Comparison of ENCODE assay signal across 25 cellular contexts in genomic region chr4:98645527-98645926, GRCh38. TPM values are rescaled to one million over a fixed set of nuclear protein-coding genes. Genes with fewer than 3 reads are reported as not detected.
DNase-seq lines count a peak whose midpoint lies in the region; ATAC-seq and TF ChIP-seq lines count a peak whose summit lies in the region.
"Had no signal": no experiment of that assay in that cellular context is flagged by ENCODE, and none has a peak within 500 bp of the region (broad histone marks: within the 10 kb centered on the region; RNA-seq: fewer than 3 reads in every experiment).

No MANE protein-coding gene starts in this region.

- no peak overlapping the region for H3K4me3 Mint-ChIP-seq in CD4-positive, CD25-positive, alpha-beta regulatory T cell
- H3K4me3 Mint-ChIP-seq in nephron progenitor cell: no peak overlapping the region
- H3K4me3 Mint-ChIP-seq: CD8-positive, alpha-beta T cell had no signal

- WGBS in IMR-90 (ENCODE audit: extremely low coverage in 2 of 2, insufficient read length in 1 of 2), 2 experiments: 97% methylated on average over 3 of the region's 6 CpGs; no CpG with 5 or more reads in 1 of the 2 experiments

- no peak overlapping the region for H3K9ac ChIP-seq in IMR-90 (ENCODE audit: low read depth, low read length)

- TF ChIP-seq CTCF in IMR-90 (conservative IDR thresholded peaks at IDR 0.05; ENCODE audit: low read depth, low read length) (no peak), nephron progenitor cell (IDR thresholded peaks at IDR 0.05) (no peak)

- H3K14ac ChIP-seq in IMR-90 (replicated peaks; ENCODE audit: low read depth, low read length): peak overlapping the region; percentile 44; the same call in 1 of the 2 replicates

- peak overlapping the region; percentile 80; the same call in 1 of the 2 replicates for H2AK5ac ChIP-seq in IMR-90 (ENCODE audit: low read depth, low read length)

- DNase-seq in CD4-positive, CD25-positive, alpha-beta regulatory T cell: no peak
- DNase-seq in IMR-90: no peak
- DNase-seq in nephron progenitor cell: no peak
- DNase-seq in C1 segment of cervical spinal cord (lab: John Stamatoyannopoulos, UW): no peak
- no peak for DNase-seq in midbrain (lab: John Stamatoyannopoulos, UW)
- no peak for DNase-seq in ecto neural progenitor cell (ENCODE audit: low spot score)
- DNase-seq: Caco-2; CD8-positive, alpha-beta T cell; GOT3; HCEC 1CT; Kasumi-1; NCI-H1048; NCI-H1417 treated with DMSO at 0.1 percent for 48 hours; NCI-H1930; NCI-H2107; NCI-H446; NCI-H524 treated with DMSO at 0.1 percent for 48 hours; NCI-H774; NK-92 treated with Interleukin-12 subunit alpha and Interleukin-12 subunit beta, amount 100 ng/mL, for 24 hours; PC-3; Right ventricle myocardium superior had no signal

- peaks cover 35% of the 10 kb centered on the region for H3K4me1 ChIP-seq in CD4-positive, CD25-positive, alpha-beta regulatory T cell (ENCODE audit: control insufficient read depth, insufficient read depth, low read length, poor library complexity, severe bottlenecking)
- peaks cover 17% of the 10 kb centered on the region for H3K4me1 ChIP-seq in IMR-90 (ENCODE audit: control insufficient read depth, insufficient read depth, low read length)

- no peak overlapping the region for H3K56ac ChIP-seq in IMR-90 (ENCODE audit: extremely low read depth, insufficient read depth, low read length)

- no peak for TF ChIP-seq RAD21 in IMR-90 (IDR thresholded peaks at IDR 0.05; ENCODE audit: low read length)

- no peak overlapping the region for H2BK120ac ChIP-seq in IMR-90 (ENCODE audit: low read depth, low read length)

- peaks cover 13% of the 10 kb centered on the region for H3K9me1 ChIP-seq in IMR-90 (ENCODE audit: insufficient read depth, low read length)

- H3K79me1 ChIP-seq in IMR-90 (ENCODE audit: low read depth in 1 of 2, low read length in 2 of 2): peaks cover 26 to 77% of the 10 kb centered on the region in 2 experiments

- H2BK15ac ChIP-seq in IMR-90 (ENCODE audit: low read depth, low read length): no peak overlapping the region; the same call in 2 of the 3 replicates

- no peak overlapping the region for H2BK5ac ChIP-seq in IMR-90 (ENCODE audit: low read depth, low read length, poor library complexity, severe bottlenecking)

- no peaks in the 10 kb centered on the region for H3K27me3 ChIP-seq in CD4-positive, CD25-positive, alpha-beta regulatory T cell (ENCODE audit: control insufficient read depth, insufficient read depth, low read length)
- no peaks in the 10 kb centered on the region for H3K27me3 ChIP-seq in IMR-90 (ENCODE audit: control insufficient read depth, insufficient read depth, low read length)
- H3K27me3 ChIP-seq: SJSA1 had no signal

- H4K8ac ChIP-seq in IMR-90 (ENCODE audit: low read depth in 2 of 2, low read length in 2 of 2): no peak overlapping the region

- H3K4me1 Mint-ChIP-seq in CD4-positive, CD25-positive, alpha-beta regulatory T cell: peaks cover 20 to 92% (median 75%) of the 10 kb centered on the region in 4 donors
- H3K4me1 Mint-ChIP-seq in nephron progenitor cell: peaks cover 30% of the 10 kb centered on the region

- POLR2A ChIA-PET in IMR-90 (lab: Charles Lee; ENCODE audit: unreplicated experiment): no interaction called here

- peaks cover 11% of the 10 kb centered on the region for H3K36me3 Mint-ChIP-seq in CD4-positive, CD25-positive, alpha-beta regulatory T cell
- peaks cover 20% of the 10 kb centered on the region for H3K36me3 Mint-ChIP-seq in nephron progenitor cell (ENCODE audit: low read depth)
- H3K36me3 Mint-ChIP-seq: CD8-positive, alpha-beta T cell had no signal

- no peak overlapping the region for H3K4me2 ChIP-seq in IMR-90 (ENCODE audit: low read depth, low read length)

- no peak for TF ChIP-seq POLR2A in IMR-90 (IDR thresholded peaks at IDR 0.05; ENCODE audit: low read depth, low read length)

- ATAC-seq in CD4-positive, CD25-positive, alpha-beta regulatory T cell (ENCODE audit: low read depth in 2 of 2): no peak
- no peak for ATAC-seq in IMR-90 (ENCODE audit: low read depth)
- no peak for ATAC-seq in HG03095 (IDR thresholded peaks at IDR 0.05; ENCODE audit: unreplicated experiment)
- ATAC-seq: CD8-positive, alpha-beta T cell; PC-3 had no signal

- BruUV-seq in IMR-90 (replicated peaks; lab: Mats Ljungman, UMichigan): no TSS peak

- H3K27ac ChIP-seq in CD4-positive, CD25-positive, alpha-beta regulatory T cell (ENCODE audit: insufficient read depth, low read length, poor library complexity, severe bottlenecking): no peak overlapping the region
- H3K27ac ChIP-seq in IMR-90 (ENCODE audit: insufficient read depth, low read length) (no peak overlapping the region), angular gyrus (ENCODE audit: low read depth, low read length) (peak overlapping the region; percentile 91)
- H3K27ac ChIP-seq: HL-60, SJSA1 had no signal

- H4K20me1 ChIP-seq in IMR-90 (ENCODE audit: insufficient read depth, low read length): peaks cover 18% of the 10 kb centered on the region; the same call in 1 of the 2 replicates

- intact Hi-C loops in IMR-90 (cut with micrococcal nuclease): no loop called here

- no peaks in the 10 kb centered on the region for H3K27me3 Mint-ChIP-seq in CD4-positive, CD25-positive, alpha-beta regulatory T cell
- H3K27me3 Mint-ChIP-seq in nephron progenitor cell (ENCODE audit: low read depth, poor library complexity): peaks cover 3% of the 10 kb centered on the region

- dilution Hi-C loops in IMR-90 (cut with HindIII; ENCODE audit: low sequenced_read_pairs, unreplicated experiment): no loop called here

- H3K9me3 ChIP-seq in CD4-positive, CD25-positive, alpha-beta regulatory T cell (ENCODE audit: control insufficient read depth in 2 of 2, low read length in 2 of 2): no peaks in the 10 kb centered on the region
- H3K9me3 ChIP-seq in IMR-90 (ENCODE audit: control insufficient read depth, insufficient read depth, low read length): peaks cover 2% of the 10 kb centered on the region; the same call in 1 of the 2 replicates
- H3K9me3 ChIP-seq: Caco-2, SJSA1 had no signal

- no peak overlapping the region for H2BK20ac ChIP-seq in IMR-90 (ENCODE audit: low read depth, low read length)

- H3K9me3 Mint-ChIP-seq in CD4-positive, CD25-positive, alpha-beta regulatory T cell: no peaks in the 10 kb centered on the region
- H3K9me3 Mint-ChIP-seq in nephron progenitor cell: peaks cover 20% of the 10 kb centered on the region
- H3K9me3 Mint-ChIP-seq: CD8-positive, alpha-beta T cell had no signal

- no peak overlapping the region for H3K18ac ChIP-seq in IMR-90 (ENCODE audit: low read depth, low read length)

- in situ Hi-C loops in IMR-90 (cut with MboI; ENCODE audit: low sequenced_read_pairs): no loop called here

- no peak overlapping the region for H3K4me3 ChIP-seq in CD4-positive, CD25-positive, alpha-beta regulatory T cell (ENCODE audit: low read depth, low read length)
- no peak overlapping the region for H3K4me3 ChIP-seq in IMR-90 (ENCODE audit: insufficient read depth, low read depth, low read length)
- H3K4me3 ChIP-seq: SJSA1 had no signal

- H4K5ac ChIP-seq in IMR-90 (ENCODE audit: low read depth, low read length): no peak overlapping the region

- H3K23ac ChIP-seq in IMR-90 (ENCODE audit: low read depth, low read length): 0 out of 2 replicates have a peak overlapping the region, but pooled peaks have one; percentile 17

- no peak overlapping the region for H2AK9ac ChIP-seq in IMR-90 (replicated peaks; ENCODE audit: low read depth, low read length, poor library complexity)

- no peak overlapping the region for H4K91ac ChIP-seq in IMR-90 (ENCODE audit: insufficient read depth, low read depth, low read length)

- H3K36me3 ChIP-seq in CD4-positive, CD25-positive, alpha-beta regulatory T cell (ENCODE audit: control insufficient read depth, insufficient read depth, low read length): no peaks in the 10 kb centered on the region
- peaks cover 6% of the 10 kb centered on the region; the same call in 1 of the 2 replicates for H3K36me3 ChIP-seq in IMR-90 (ENCODE audit: control insufficient read depth, insufficient read depth, low read length)
- H3K36me3 ChIP-seq: SJSA1 had no signal

- no peak overlapping the region for H3K4ac ChIP-seq in IMR-90 (ENCODE audit: low read depth, low read length)

- peak overlapping the region in 2 of 3 donors; percentile 28 to 68 for H3K27ac Mint-ChIP-seq in CD4-positive, CD25-positive, alpha-beta regulatory T cell
- peak overlapping the region; percentile 54 for H3K27ac Mint-ChIP-seq in nephron progenitor cell
- H3K27ac Mint-ChIP-seq: CD8-positive, alpha-beta T cell had no signal

- H2AFZ ChIP-seq in IMR-90 (replicated peaks; ENCODE audit: low read length, poor library complexity): no peak overlapping the region

- CTCF ChIA-PET in IMR-90 (lab: Yijun Ruan, JAX): no interaction called here

TF ChIP-seq in IMR-90, 13 proteins besides CTCF, POLR2A, EP300 and RAD21:
- no peak for TF ChIP-seq CHD1 (IDR thresholded peaks at IDR 0.05; ENCODE audit: low read depth, low read length)
- no peak for TF ChIP-seq FOS (IDR thresholded peaks at IDR 0.05; ENCODE audit: low read depth, low read length)
- TF ChIP-seq CEBPB (IDR thresholded peaks at IDR 0.05; ENCODE audit: low read depth, low read length): no peak; the same call in 1 of the 2 replicates
- no peak for TF ChIP-seq MAZ (IDR thresholded peaks at IDR 0.05; ENCODE audit: borderline replicate concordance, low read depth, low read length)
- TF ChIP-seq MAFK (IDR thresholded peaks at IDR 0.05; ENCODE audit: low read depth, low read length): no peak
- no peak for TF ChIP-seq SMC3 (IDR thresholded peaks at IDR 0.05; ENCODE audit: low read depth, low read length)
- TF ChIP-seq MXI1 (IDR thresholded peaks at IDR 0.05; ENCODE audit: borderline replicate concordance, low read depth, low read length): no peak
- TF ChIP-seq NFE2L2 (IDR thresholded peaks at IDR 0.05; ENCODE audit: low read depth, low read length): no peak
- no peak for TF ChIP-seq BHLHE40 (IDR thresholded peaks at IDR 0.05; ENCODE audit: low read depth, low read length)
- TF ChIP-seq RCOR1 (IDR thresholded peaks at IDR 0.05; ENCODE audit: insufficient replicate concordance, low read length): no peak
- TF ChIP-seq USF2 (IDR thresholded peaks at IDR 0.05; ENCODE audit: low read depth, low read length): no peak

RNA-seq across cellular contexts. Expression of gene TSPAN5, which starts 12.9 kb away (rescaled TPM):
- 21.2 TPM for total RNA-seq in CD4-positive, CD25-positive, alpha-beta regulatory T cell
- polyA plus RNA-seq in CD4-positive, CD25-positive, alpha-beta regulatory T cell: 10 to 100 TPM; 38.8 to 52.7 (median 43.9) TPM
- 79.6 and 88.3 TPM in 2 replicates for total RNA-seq in IMR-90 (2012; rRNA removed)
- 58.2 and 64.8 TPM in 2 replicates for polyA plus RNA-seq in IMR-90 (2012; rRNA removed)
- polyA plus RNA-seq in IMR-90 (2012; cell fraction: cytosol; rRNA removed): 36.9 and 41.6 TPM in 2 replicates
- polyA plus RNA-seq in IMR-90 (2012; cell fraction: nucleus; rRNA removed; ENCODE audit: low replicate concordance): 21.8 and 70.0 TPM in 2 replicates
